ENCODE assay signal across 7 cellular contexts in the genomic region with DNA sequence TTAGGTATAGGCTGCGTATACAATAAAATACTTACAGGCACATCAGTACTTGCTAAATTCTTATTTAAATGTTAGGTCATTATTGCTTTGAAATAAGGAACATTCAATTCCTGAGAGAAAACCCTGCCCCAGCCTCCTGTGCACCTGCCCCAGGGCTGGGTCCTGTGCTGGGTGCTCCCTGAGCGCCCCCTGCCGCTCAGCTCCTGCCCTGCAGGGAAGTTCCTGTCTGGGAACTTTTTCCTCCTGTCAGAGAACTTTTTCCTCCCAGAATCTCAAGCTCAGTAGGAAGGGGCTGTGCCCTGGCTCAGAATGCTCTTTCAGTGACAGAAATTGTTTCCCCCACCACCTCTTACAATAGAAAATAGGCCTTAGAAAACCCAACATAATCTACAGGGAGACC.
DNase-seq lines count a peak whose midpoint lies in the region; ATAC-seq and FAIRE-seq lines count a peak whose summit lies in the region.

No MANE protein-coding gene starts in this region.

- ATAC-seq in naive B cell (ENCODE audit: low read depth in 2 of 2) (peak; percentile 61 to 73), HG03135 (IDR thresholded peaks at IDR 0.05; ENCODE audit: unreplicated experiment) (no peak)

- FAIRE-seq in RCC 7860 (lab: Jason Lieb, UNC): no peak

- DNase-seq in Daoy (ENCODE audit: low read depth) (peak; percentile 37), naive B cell (peak; percentile 20), NCI-H446 (lab: John Stamatoyannopoulos, UW) (no peak), RCC 7860 (ENCODE audit: low spot score) (no peak)
- DNase-seq in activated CD4-positive, alpha-beta T cell treated with anti-CD3 and anti-CD28 coated beads, Interleukin-2, amount 50 U/mL, for 1 hour: peak; percentile 24

- peak overlapping the region in 1 of 3 donors; percentile 39 for H3K27ac Mint-ChIP-seq in IgD-negative memory B cell
- peak overlapping the region in 1 of 6 donors; percentile 62 for H3K27ac Mint-ChIP-seq in naive B cell

- no peaks in the 10 kb centered on the region for H3K9me3 Mint-ChIP-seq in IgD-negative memory B cell
- H3K9me3 Mint-ChIP-seq in naive B cell: no peaks in the 10 kb centered on the region

- H3K27me3 Mint-ChIP-seq in IgD-negative memory B cell: peaks cover 8% of the 10 kb centered on the region
- H3K27me3 Mint-ChIP-seq in naive B cell: no peaks in the 10 kb centered on the region

- H3K4me1 Mint-ChIP-seq in IgD-negative memory B cell: peaks cover 0 to 4% (median 2%) of the 10 kb centered on the region in 3 donors
- peaks cover 0 to 14% (median 0%) of the 10 kb centered on the region in 3 donors for H3K4me1 Mint-ChIP-seq in naive B cell

- H3K36me3 Mint-ChIP-seq in IgD-negative memory B cell (no peaks in the 10 kb centered on the region), naive B cell (no peaks in the 10 kb centered on the region)

- peak overlapping the region; percentile 30 to 73 (median 57) for H3K4me3 Mint-ChIP-seq in IgD-negative memory B cell
- peak overlapping the region in 7 of 8 donors; percentile 37 to 78 (median 53) for H3K4me3 Mint-ChIP-seq in naive B cell

Comparison
In these comparisons a context has a peak if more than half of its experiments do, and no peak if none do; other contexts are left out.
1. DNase-seq: peak in Daoy (single experiment), activated CD4-positive, alpha-beta T cell treated with anti-CD3 and anti-CD28 coated beads, Interleukin-2, amount 50 U/mL, for 1 hour (single experiment) and naive B cell (single experiment); none in NCI-H446 (0 of 2) and RCC 7860 (single experiment).